ENCODE assay signal across 8 cellular contexts in genomic region chr1:201828820-201829774, GRCh38. TPM values are rescaled to one million over a fixed set of nuclear protein-coding genes. Genes with fewer than 3 reads are reported as not detected.
DNase-seq lines count a peak whose midpoint lies in the region; ATAC-seq and TF ChIP-seq lines count a peak whose summit lies in the region.

Gene IPO9 (plus strand): TSS chr1:201829157. CDS start chr1:201829210, 53 bp downstream.

- 0 out of 2 replicates have a peak, but pooled peaks cover 3% of the 10 kb centered on the region for H3K4me1 ChIP-seq in H9 (ENCODE audit: insufficient read depth, low read length)

- H3K4me2 ChIP-seq in H9 (ENCODE audit: insufficient read depth, insufficient read length, low read length) (peak within 1 kb of the TSS; percentile 73), neural cell (ENCODE audit: low read length) (peak within 1 kb of the TSS; percentile 94)

- H2BK20ac ChIP-seq in H9 (ENCODE audit: low read depth, low read length, poor library complexity, severe bottlenecking): no peak within 1 kb of the TSS

- peak; percentile 46 for TF ChIP-seq RAD21 in neural cell (conservative IDR thresholded peaks at IDR 0.05)

- WGBS in H9 (ENCODE audit: extremely low coverage, insufficient read length, low lambda C conversion rate): no CpG with 5 or more reads among the region's 58 CpGs

- H3K9me3 Mint-ChIP-seq in H9: no peaks in the 10 kb centered on the region
- H3K9me3 Mint-ChIP-seq in stimulated activated naive CD8-positive, alpha-beta T cell treated with anti-CD3 and anti-CD28 coated beads, Interleukin-15, amount 100 ng/mL, for 72 hours: no peaks in the 10 kb centered on the region

- peak within 1 kb of the TSS; percentile 56 for H4K8ac ChIP-seq in H9 (replicated peaks; ENCODE audit: insufficient read length, low read depth, low read length)

- H3K4ac ChIP-seq in H9 (ENCODE audit: low read depth, low read length): no peak within 1 kb of the TSS; the same call in 1 of the 2 replicates

- H3K23ac ChIP-seq in H9 (ENCODE audit: insufficient read length, low read depth, low read length): no peak within 1 kb of the TSS

- peaks cover 41% of the 10 kb centered on the region for H3K79me2 ChIP-seq in H9 (ENCODE audit: insufficient read depth, low read length)
- peaks cover 51% of the 10 kb centered on the region for H3K79me2 ChIP-seq in neural cell (replicated peaks; ENCODE audit: insufficient read depth, low read length)

- H2BK5ac ChIP-seq in H9 (ENCODE audit: insufficient read length, low read length): peak within 1 kb of the TSS; percentile 14

- peak within 1 kb of the TSS; percentile 58 for H2BK12ac ChIP-seq in H9 (ENCODE audit: insufficient read length, low read depth, low read length)

- DNase-seq in GDM1 (lab: John Stamatoyannopoulos, UW): peak; percentile 93
- peak; percentile 92 for DNase-seq in H9
- peak; percentile 92 for DNase-seq in MG63
- DNase-seq in SIG-M5 (lab: John Stamatoyannopoulos, UW): peak; percentile 54
- peak; percentile 85 for DNase-seq in activated gamma-delta T cell (lab: John Stamatoyannopoulos, UW)
- peak; percentile 94 for DNase-seq in fibroblast of villous mesenchyme (ENCODE audit: low read depth)
- peak; percentile 95 to 97 for DNase-seq in stimulated activated naive CD8-positive, alpha-beta T cell treated with anti-CD3 and anti-CD28 coated beads, Interleukin-15, amount 100 ng/mL, for 72 hours

- peak within 1 kb of the TSS; percentile 96 for H3K18ac ChIP-seq in H9 (ENCODE audit: insufficient read length, low read depth, low read length)

- H3K4me1 Mint-ChIP-seq in H9: peaks cover 35 to 44% of the 10 kb centered on the region in 2 experiments
- H3K4me1 Mint-ChIP-seq in stimulated activated naive CD8-positive, alpha-beta T cell treated with anti-CD3 and anti-CD28 coated beads, Interleukin-15, amount 100 ng/mL, for 72 hours: peaks cover 42% of the 10 kb centered on the region

- no peaks in the 10 kb centered on the region for H3F3A ChIP-seq in neural cell (ENCODE audit: insufficient read depth, low read length, poor library complexity, severe bottlenecking)

- peak within 1 kb of the TSS; percentile 98 to 99 (median 99) for H3K27ac Mint-ChIP-seq in H9
- H3K27ac Mint-ChIP-seq in stimulated activated naive CD8-positive, alpha-beta T cell treated with anti-CD3 and anti-CD28 coated beads, Interleukin-15, amount 100 ng/mL, for 72 hours: peak within 1 kb of the TSS; percentile 100

- peak; percentile 49 for TF ChIP-seq EP300 in neural cell (conservative IDR thresholded peaks at IDR 0.05; ENCODE audit: poor library complexity, severe bottlenecking)

- H3K36me3 ChIP-seq in MG63: peaks cover 25% of the 10 kb centered on the region
- peaks cover 6% of the 10 kb centered on the region for H3K36me3 ChIP-seq in neural cell (ENCODE audit: insufficient read depth, low read length)

- H3K4me3 ChIP-seq in MG63 (peak within 1 kb of the TSS; percentile 99), fibroblast of villous mesenchyme (ENCODE audit: low read depth, low read length) (peak within 1 kb of the TSS; percentile 93), neural cell (ENCODE audit: low read length) (peak within 1 kb of the TSS; percentile 94)

- no peaks in the 10 kb centered on the region; the same call in none of the 2 replicates for H3K27me3 Mint-ChIP-seq in H9 (ENCODE audit: low read depth)
- H3K27me3 Mint-ChIP-seq in stimulated activated naive CD8-positive, alpha-beta T cell treated with anti-CD3 and anti-CD28 coated beads, Interleukin-15, amount 100 ng/mL, for 72 hours: no peaks in the 10 kb centered on the region

- no peaks in the 10 kb centered on the region for H3K23me2 ChIP-seq in H9 (ENCODE audit: insufficient read length, low read depth, low read length, poor library complexity, severe bottlenecking)

- H3K27me3 ChIP-seq in H9 (ENCODE audit: insufficient read depth, low read length) (no peaks in the 10 kb centered on the region), MG63 (no peaks in the 10 kb centered on the region), neural cell (ENCODE audit: insufficient read depth, low read depth, low read length) (no peaks in the 10 kb centered on the region)

- H3K14ac ChIP-seq in H9 (ENCODE audit: insufficient read depth, low read length): peak within 1 kb of the TSS; percentile 94

- H3K9me2 ChIP-seq in neural cell (ENCODE audit: insufficient read depth, low read length): no peaks in the 10 kb centered on the region

- H3K9me3 ChIP-seq in H9 (ENCODE audit: control insufficient read depth, low read depth, low read length) (no peaks in the 10 kb centered on the region), MG63 (no peaks in the 10 kb centered on the region), neural cell (ENCODE audit: low read length) (no peaks in the 10 kb centered on the region)

- ATAC-seq in stimulated activated naive CD8-positive, alpha-beta T cell treated with anti-CD3 and anti-CD28 coated beads, Interleukin-15, amount 100 ng/mL, for 72 hours: peak; percentile 95

- H4K20me1 ChIP-seq in H9 (ENCODE audit: control insufficient read depth, insufficient read depth, insufficient read length) (no peaks in the 10 kb centered on the region), neural cell (ENCODE audit: insufficient read depth) (no peaks in the 10 kb centered on the region)

- H3K56ac ChIP-seq in H9 (ENCODE audit: insufficient read length, low read depth, low read length): peak within 1 kb of the TSS; percentile 7

- H3K79me1 ChIP-seq in H9 (ENCODE audit: insufficient read depth, low read depth, low read length, poor library complexity, severe bottlenecking): peaks cover 4% of the 10 kb centered on the region

- peaks cover 4 to 11% (median 4%) of the 10 kb centered on the region in 3 experiments; a peak in 6 of 7 replicates for H3K36me3 Mint-ChIP-seq in H9 (ENCODE audit: insufficient read depth in 1 of 3, low read depth in 3 of 3)

- no peak within 1 kb of the TSS for H4K91ac ChIP-seq in H9 (ENCODE audit: insufficient read length, low read depth, low read length)

- H2AK5ac ChIP-seq in H9 (ENCODE audit: insufficient read length, low read length): no peak within 1 kb of the TSS

- TF ChIP-seq CTCF in H9 (conservative IDR thresholded peaks at IDR 0.05): peak; percentile 94
- TF ChIP-seq CTCF in fibroblast of villous mesenchyme (IDR thresholded peaks at IDR 0.05; ENCODE audit: insufficient read depth, low read depth, low read length): peak; percentile 87
- TF ChIP-seq CTCF in neural cell (IDR thresholded peaks at IDR 0.05; ENCODE audit: poor library complexity, severe bottlenecking): peak; percentile 98

- H3K9ac ChIP-seq in H9 (ENCODE audit: extremely low read depth, insufficient read length, low read length) (peak within 1 kb of the TSS; percentile 97), neural cell (ENCODE audit: low read length) (peak within 1 kb of the TSS; percentile 99)

- no peak within 1 kb of the TSS for H2BK120ac ChIP-seq in H9 (ENCODE audit: low read depth, low read length, poor library complexity, severe bottlenecking)

- H4K5ac ChIP-seq in H9 (ENCODE audit: insufficient read length, low read depth, low read length): peak within 1 kb of the TSS; percentile 76

- peak within 1 kb of the TSS; percentile 96 to 99 for H3K4me3 Mint-ChIP-seq in H9
- H3K4me3 Mint-ChIP-seq in stimulated activated naive CD8-positive, alpha-beta T cell treated with anti-CD3 and anti-CD28 coated beads, Interleukin-15, amount 100 ng/mL, for 72 hours: peak within 1 kb of the TSS; percentile 97 to 99

- H3K27ac ChIP-seq in H9 (ENCODE audit: insufficient read length, low read depth, low read length) (peak within 1 kb of the TSS; percentile 32), neural cell (ENCODE audit: low read length) (peak within 1 kb of the TSS; percentile 98)

- no peak within 1 kb of the TSS; the same call in 1 of the 2 replicates for H2BK15ac ChIP-seq in H9 (ENCODE audit: low read depth, low read length)

- H3T11ph ChIP-seq in H9 (ENCODE audit: low read length): no peak within 1 kb of the TSS

- H2AFZ ChIP-seq in H9 (ENCODE audit: low read length) (no peak within 1 kb of the TSS), neural cell (ENCODE audit: low read depth, low read length) (peak within 1 kb of the TSS; percentile 96)

TF ChIP-seq in neural cell, 6 proteins besides CTCF, POLR2A, EP300 and RAD21:
- TF ChIP-seq SMC3 (conservative IDR thresholded peaks at IDR 0.05; ENCODE audit: poor library complexity) (peak; percentile 63), MXI1 (conservative IDR thresholded peaks at IDR 0.05; ENCODE audit: poor library complexity, severe bottlenecking) (peak; percentile 89), REST (IDR thresholded peaks at IDR 0.05; ENCODE audit: borderline replicate concordance) (peak; percentile 88), TAF1 (IDR thresholded peaks at IDR 0.05; ENCODE audit: low read depth) (peak; percentile 72), POLR2AphosphoS5 (IDR thresholded peaks at IDR 0.05) (peak; percentile 92), EZH2 (IDR thresholded peaks at IDR 0.05; ENCODE audit: borderline replicate concordance, insufficient read depth, low read length, poor library complexity, severe bottlenecking) (no peak)

RNA-seq across cellular contexts. Expression of gene IPO9, which starts in this region (rescaled TPM):
- total RNA-seq in H9 (2021) (104 TPM in 2 replicates), fibroblast of villous mesenchyme (28.3 and 28.9 TPM in 2 replicates)
- total RNA-seq in MG63 (2014; rRNA removed; shearing (Covaris generic); ENCODE audit: low replicate concordance): 23.8 and 32.1 TPM in 2 replicates
- polyA plus RNA-seq in neural cell: 44.9 and 45.0 TPM in 2 replicates
- 92.5 and 97.4 TPM in 2 replicates for polyA minus RNA-seq in neural cell

Comparison
In these comparisons a context has a peak if more than half of its experiments do, and no peak if none do; other contexts are left out.
1. Peak in every context shown above with its lines: DNase-seq, ATAC-seq, H3K4me3 ChIP-seq and H3K27ac ChIP-seq.